Comparison of ENCODE assay signal across 2 cellular contexts in the genomic region with DNA sequence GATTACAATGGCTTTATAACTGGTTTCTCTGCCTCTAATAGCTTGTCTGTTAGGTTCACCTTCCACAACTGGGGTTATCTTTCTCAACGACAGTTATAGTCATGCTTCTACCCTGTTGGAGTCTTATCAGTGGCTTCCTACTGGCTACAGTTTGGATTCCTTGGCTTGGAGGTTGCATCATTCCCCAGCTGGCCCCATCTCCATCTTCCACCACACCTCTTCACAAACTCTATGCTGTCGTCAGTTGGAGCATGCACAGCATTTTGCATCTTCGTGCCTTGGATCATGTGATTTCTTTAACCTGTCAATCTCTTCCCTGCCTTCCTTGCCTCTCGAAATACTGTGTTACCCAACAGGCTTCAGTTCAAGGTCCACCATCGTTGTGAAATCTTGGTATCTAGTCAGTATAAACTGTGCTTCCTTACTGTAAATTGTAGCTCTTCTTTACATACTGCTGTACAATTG.
A peak's percentile ranks its signal among the peaks of the same experiment; 100 is the strongest.
TF ChIP-seq lines count a peak whose summit lies in the region.

No MANE protein-coding gene starts in this region.

TF ChIP-seq in K562, 482 proteins besides CTCF, POLR2A, EP300 and RAD21 (continued from another document and continues in another):
- TF ChIP-seq, protein P1, sequence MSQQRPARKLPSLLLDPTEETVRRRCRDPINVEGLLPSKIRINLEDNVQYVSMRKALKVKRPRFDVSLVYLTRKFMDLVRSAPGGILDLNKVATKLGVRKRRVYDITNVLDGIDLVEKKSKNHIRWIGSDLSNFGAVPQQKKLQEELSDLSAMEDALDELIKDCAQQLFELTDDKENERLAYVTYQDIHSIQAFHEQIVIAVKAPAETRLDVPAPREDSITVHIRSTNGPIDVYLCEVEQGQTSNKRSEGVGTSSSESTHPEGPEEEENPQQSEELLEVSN (IDR thresholded peaks at IDR 0.05; ENCODE audit: borderline replicate concordance in 1 of 2, extremely low read depth in 1 of 2, insufficient read depth in 1 of 2, insufficient read length in 1 of 2, low read depth in 1 of 2, low read length in 1 of 2, poor library complexity in 1 of 2, severe bottlenecking in 1 of 2) = no peak
- TF ChIP-seq ZNF124 (CRISPR knock-in tag; IDR thresholded peaks at IDR 0.05) = no peak
- 0 out of 2 replicates have a peak, but pooled peaks have one; percentile 45 for TF ChIP-seq FOSL1 (tag; conservative IDR thresholded peaks at IDR 0.05)
- TF ChIP-seq ZNF140 (CRISPR knock-in tag; IDR thresholded peaks at IDR 0.05) = no peak
- TF ChIP-seq SMARCB1 (IDR thresholded peaks at IDR 0.05; ENCODE audit: insufficient read length, low read depth) = no peak
- TF ChIP-seq FUS (optimal IDR thresholded peaks at IDR 0.05; ENCODE audit: low read depth, low read length) = no peak
- TF ChIP-seq, protein P2, sequence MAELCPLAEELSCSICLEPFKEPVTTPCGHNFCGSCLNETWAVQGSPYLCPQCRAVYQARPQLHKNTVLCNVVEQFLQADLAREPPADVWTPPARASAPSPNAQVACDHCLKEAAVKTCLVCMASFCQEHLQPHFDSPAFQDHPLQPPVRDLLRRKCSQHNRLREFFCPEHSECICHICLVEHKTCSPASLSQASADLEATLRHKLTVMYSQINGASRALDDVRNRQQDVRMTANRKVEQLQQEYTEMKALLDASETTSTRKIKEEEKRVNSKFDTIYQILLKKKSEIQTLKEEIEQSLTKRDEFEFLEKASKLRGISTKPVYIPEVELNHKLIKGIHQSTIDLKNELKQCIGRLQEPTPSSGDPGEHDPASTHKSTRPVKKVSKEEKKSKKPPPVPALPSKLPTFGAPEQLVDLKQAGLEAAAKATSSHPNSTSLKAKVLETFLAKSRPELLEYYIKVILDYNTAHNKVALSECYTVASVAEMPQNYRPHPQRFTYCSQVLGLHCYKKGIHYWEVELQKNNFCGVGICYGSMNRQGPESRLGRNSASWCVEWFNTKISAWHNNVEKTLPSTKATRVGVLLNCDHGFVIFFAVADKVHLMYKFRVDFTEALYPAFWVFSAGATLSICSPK (IDR thresholded peaks at IDR 0.05; ENCODE audit: borderline replicate concordance) = no peak
- TF ChIP-seq NRF1 (conservative IDR thresholded peaks at IDR 0.05 in 1 of 2, IDR thresholded peaks at IDR 0.05 in 1 of 2) = no peak
- TF ChIP-seq ZNF239 (CRISPR knock-in tag; IDR thresholded peaks at IDR 0.05) = peak; percentile 40; the same call in 1 of the 2 replicates
- no peak for TF ChIP-seq KLF10 (CRISPR knock-in tag; IDR thresholded peaks at IDR 0.05)
- TF ChIP-seq HNRNPH1 (optimal IDR thresholded peaks at IDR 0.05; ENCODE audit: low read depth, low read length) = no peak
- TF ChIP-seq KLF1 (tag; IDR thresholded peaks at IDR 0.05) = no peak
- TF ChIP-seq ZNF316 (IDR thresholded peaks at IDR 0.05) = no peak
- peak; percentile 82 for TF ChIP-seq KLF16 (IDR thresholded peaks at IDR 0.05)
- TF ChIP-seq, protein P3, sequence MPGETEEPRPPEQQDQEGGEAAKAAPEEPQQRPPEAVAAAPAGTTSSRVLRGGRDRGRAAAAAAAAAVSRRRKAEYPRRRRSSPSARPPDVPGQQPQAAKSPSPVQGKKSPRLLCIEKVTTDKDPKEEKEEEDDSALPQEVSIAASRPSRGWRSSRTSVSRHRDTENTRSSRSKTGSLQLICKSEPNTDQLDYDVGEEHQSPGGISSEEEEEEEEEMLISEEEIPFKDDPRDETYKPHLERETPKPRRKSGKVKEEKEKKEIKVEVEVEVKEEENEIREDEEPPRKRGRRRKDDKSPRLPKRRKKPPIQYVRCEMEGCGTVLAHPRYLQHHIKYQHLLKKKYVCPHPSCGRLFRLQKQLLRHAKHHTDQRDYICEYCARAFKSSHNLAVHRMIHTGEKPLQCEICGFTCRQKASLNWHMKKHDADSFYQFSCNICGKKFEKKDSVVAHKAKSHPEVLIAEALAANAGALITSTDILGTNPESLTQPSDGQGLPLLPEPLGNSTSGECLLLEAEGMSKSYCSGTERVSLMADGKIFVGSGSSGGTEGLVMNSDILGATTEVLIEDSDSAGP (CRISPR knock-in tag; IDR thresholded peaks at IDR 0.05) = no peak
- TF ChIP-seq ATF7 (IDR thresholded peaks at IDR 0.05) = peak; percentile 84
- TF ChIP-seq KAT7 (CRISPR knock-in tag; IDR thresholded peaks at IDR 0.05; ENCODE audit: borderline replicate concordance) = no peak
- peak; percentile 66 for TF ChIP-seq CBFA2T3 (IDR thresholded peaks at IDR 0.05)
- TF ChIP-seq, protein P4, sequence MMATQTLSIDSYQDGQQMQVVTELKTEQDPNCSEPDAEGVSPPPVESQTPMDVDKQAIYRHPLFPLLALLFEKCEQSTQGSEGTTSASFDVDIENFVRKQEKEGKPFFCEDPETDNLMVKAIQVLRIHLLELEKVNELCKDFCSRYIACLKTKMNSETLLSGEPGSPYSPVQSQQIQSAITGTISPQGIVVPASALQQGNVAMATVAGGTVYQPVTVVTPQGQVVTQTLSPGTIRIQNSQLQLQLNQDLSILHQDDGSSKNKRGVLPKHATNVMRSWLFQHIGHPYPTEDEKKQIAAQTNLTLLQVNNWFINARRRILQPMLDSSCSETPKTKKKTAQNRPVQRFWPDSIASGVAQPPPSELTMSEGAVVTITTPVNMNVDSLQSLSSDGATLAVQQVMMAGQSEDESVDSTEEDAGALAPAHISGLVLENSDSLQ (IDR thresholded peaks at IDR 0.05) = peak; percentile 85
- TF ChIP-seq, protein P5, sequence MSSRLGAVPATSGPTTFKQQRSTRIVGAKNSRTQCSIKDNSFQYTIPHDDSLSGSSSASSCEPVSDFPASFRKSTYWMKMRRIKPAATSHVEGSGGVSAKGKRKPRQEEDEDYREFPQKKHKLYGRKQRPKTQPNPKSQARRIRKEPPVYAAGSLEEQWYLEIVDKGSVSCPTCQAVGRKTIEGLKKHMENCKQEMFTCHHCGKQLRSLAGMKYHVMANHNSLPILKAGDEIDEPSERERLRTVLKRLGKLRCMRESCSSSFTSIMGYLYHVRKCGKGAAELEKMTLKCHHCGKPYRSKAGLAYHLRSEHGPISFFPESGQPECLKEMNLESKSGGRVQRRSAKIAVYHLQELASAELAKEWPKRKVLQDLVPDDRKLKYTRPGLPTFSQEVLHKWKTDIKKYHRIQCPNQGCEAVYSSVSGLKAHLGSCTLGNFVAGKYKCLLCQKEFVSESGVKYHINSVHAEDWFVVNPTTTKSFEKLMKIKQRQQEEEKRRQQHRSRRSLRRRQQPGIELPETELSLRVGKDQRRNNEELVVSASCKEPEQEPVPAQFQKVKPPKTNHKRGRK (tag; IDR thresholded peaks at IDR 0.05) = no peak
- TF ChIP-seq SUPT5H (IDR thresholded peaks at IDR 0.05) = no peak
- no peak for TF ChIP-seq NFE2L1 (tag; IDR thresholded peaks at IDR 0.05; ENCODE audit: borderline replicate concordance, low read depth)
- TF ChIP-seq DIDO1 (tag; IDR thresholded peaks at IDR 0.05; ENCODE audit: low read depth) = no peak
- TF ChIP-seq, protein P6, sequence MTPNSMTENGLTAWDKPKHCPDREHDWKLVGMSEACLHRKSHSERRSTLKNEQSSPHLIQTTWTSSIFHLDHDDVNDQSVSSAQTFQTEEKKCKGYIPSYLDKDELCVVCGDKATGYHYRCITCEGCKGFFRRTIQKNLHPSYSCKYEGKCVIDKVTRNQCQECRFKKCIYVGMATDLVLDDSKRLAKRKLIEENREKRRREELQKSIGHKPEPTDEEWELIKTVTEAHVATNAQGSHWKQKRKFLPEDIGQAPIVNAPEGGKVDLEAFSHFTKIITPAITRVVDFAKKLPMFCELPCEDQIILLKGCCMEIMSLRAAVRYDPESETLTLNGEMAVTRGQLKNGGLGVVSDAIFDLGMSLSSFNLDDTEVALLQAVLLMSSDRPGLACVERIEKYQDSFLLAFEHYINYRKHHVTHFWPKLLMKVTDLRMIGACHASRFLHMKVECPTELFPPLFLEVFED (CRISPR knock-in tag; conservative IDR thresholded peaks at IDR 0.05) = 0 out of 2 replicates have a peak, but pooled peaks have one; percentile 63

TF ChIP-seq in WTC11, 78 proteins besides CTCF, POLR2A, EP300 and RAD21 (continued from another document):
- TF ChIP-seq ESRRA (CRISPR knock-in tag; IDR thresholded peaks at IDR 0.05; ENCODE audit: borderline replicate concordance) = no peak
- no peak for TF ChIP-seq HMGA2 (CRISPR knock-in tag; IDR thresholded peaks at IDR 0.05)
- TF ChIP-seq, protein P7, sequence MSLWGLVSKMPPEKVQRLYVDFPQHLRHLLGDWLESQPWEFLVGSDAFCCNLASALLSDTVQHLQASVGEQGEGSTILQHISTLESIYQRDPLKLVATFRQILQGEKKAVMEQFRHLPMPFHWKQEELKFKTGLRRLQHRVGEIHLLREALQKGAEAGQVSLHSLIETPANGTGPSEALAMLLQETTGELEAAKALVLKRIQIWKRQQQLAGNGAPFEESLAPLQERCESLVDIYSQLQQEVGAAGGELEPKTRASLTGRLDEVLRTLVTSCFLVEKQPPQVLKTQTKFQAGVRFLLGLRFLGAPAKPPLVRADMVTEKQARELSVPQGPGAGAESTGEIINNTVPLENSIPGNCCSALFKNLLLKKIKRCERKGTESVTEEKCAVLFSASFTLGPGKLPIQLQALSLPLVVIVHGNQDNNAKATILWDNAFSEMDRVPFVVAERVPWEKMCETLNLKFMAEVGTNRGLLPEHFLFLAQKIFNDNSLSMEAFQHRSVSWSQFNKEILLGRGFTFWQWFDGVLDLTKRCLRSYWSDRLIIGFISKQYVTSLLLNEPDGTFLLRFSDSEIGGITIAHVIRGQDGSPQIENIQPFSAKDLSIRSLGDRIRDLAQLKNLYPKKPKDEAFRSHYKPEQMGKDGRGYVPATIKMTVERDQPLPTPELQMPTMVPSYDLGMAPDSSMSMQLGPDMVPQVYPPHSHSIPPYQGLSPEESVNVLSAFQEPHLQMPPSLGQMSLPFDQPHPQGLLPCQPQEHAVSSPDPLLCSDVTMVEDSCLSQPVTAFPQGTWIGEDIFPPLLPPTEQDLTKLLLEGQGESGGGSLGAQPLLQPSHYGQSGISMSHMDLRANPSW (CRISPR knock-in tag; conservative IDR thresholded peaks at IDR 0.05; ENCODE audit: low read depth) = no peak
- TF ChIP-seq, protein P8, sequence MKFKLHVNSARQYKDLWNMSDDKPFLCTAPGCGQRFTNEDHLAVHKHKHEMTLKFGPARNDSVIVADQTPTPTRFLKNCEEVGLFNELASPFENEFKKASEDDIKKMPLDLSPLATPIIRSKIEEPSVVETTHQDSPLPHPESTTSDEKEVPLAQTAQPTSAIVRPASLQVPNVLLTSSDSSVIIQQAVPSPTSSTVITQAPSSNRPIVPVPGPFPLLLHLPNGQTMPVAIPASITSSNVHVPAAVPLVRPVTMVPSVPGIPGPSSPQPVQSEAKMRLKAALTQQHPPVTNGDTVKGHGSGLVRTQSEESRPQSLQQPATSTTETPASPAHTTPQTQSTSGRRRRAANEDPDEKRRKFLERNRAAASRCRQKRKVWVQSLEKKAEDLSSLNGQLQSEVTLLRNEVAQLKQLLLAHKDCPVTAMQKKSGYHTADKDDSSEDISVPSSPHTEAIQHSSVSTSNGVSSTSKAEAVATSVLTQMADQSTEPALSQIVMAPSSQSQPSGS (CRISPR knock-in tag; IDR thresholded peaks at IDR 0.05; ENCODE audit: borderline replicate concordance, low read depth) = no peak
- no peak for TF ChIP-seq EMX1 (CRISPR knock-in tag; IDR thresholded peaks at IDR 0.05)
- TF ChIP-seq TEAD4 (CRISPR knock-in tag; IDR thresholded peaks at IDR 0.05) = no peak
- TF ChIP-seq, protein P9, sequence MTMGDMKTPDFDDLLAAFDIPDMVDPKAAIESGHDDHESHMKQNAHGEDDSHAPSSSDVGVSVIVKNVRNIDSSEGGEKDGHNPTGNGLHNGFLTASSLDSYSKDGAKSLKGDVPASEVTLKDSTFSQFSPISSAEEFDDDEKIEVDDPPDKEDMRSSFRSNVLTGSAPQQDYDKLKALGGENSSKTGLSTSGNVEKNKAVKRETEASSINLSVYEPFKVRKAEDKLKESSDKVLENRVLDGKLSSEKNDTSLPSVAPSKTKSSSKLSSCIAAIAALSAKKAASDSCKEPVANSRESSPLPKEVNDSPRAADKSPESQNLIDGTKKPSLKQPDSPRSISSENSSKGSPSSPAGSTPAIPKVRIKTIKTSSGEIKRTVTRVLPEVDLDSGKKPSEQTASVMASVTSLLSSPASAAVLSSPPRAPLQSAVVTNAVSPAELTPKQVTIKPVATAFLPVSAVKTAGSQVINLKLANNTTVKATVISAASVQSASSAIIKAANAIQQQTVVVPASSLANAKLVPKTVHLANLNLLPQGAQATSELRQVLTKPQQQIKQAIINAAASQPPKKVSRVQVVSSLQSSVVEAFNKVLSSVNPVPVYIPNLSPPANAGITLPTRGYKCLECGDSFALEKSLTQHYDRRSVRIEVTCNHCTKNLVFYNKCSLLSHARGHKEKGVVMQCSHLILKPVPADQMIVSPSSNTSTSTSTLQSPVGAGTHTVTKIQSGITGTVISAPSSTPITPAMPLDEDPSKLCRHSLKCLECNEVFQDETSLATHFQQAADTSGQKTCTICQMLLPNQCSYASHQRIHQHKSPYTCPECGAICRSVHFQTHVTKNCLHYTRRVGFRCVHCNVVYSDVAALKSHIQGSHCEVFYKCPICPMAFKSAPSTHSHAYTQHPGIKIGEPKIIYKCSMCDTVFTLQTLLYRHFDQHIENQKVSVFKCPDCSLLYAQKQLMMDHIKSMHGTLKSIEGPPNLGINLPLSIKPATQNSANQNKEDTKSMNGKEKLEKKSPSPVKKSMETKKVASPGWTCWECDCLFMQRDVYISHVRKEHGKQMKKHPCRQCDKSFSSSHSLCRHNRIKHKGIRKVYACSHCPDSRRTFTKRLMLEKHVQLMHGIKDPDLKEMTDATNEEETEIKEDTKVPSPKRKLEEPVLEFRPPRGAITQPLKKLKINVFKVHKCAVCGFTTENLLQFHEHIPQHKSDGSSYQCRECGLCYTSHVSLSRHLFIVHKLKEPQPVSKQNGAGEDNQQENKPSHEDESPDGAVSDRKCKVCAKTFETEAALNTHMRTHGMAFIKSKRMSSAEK (CRISPR knock-in tag; IDR thresholded peaks at IDR 0.05; ENCODE audit: borderline replicate concordance) = no peak
- TF ChIP-seq ETV6 (CRISPR knock-in tag; IDR thresholded peaks at IDR 0.05) = no peak
